Comparison of ENCODE assay signal across 20 cellular contexts in genomic region chr5:172758836-172759149, GRCh38. TPM values are rescaled to one million over a fixed set of nuclear protein-coding genes. Genes with fewer than 3 reads are reported as not detected.
DNase-seq lines count a peak whose midpoint lies in the region; ATAC-seq and TF ChIP-seq lines count a peak whose summit lies in the region.
"Had no signal": no experiment of that assay in that cellular context is flagged by ENCODE, and none has a peak within 500 bp of the region (broad histone marks: within the 10 kb centered on the region; RNA-seq: fewer than 3 reads in every experiment).

No MANE protein-coding gene starts in this region.

- H3K27ac Mint-ChIP-seq in chondrocyte (ENCODE audit: unreplicated experiment) (peak overlapping the region; percentile 90), naive B cell (peak overlapping the region in 4 of 6 donors; percentile 2 to 83 (median 43))
- H3K27ac Mint-ChIP-seq: activated B cell treated with CpG ODN at 0.5 μM for 24 hours; activated CD8-positive, alpha-beta T cell treated with anti-CD3 and anti-CD28 coated beads for 36 hours had no signal

- no peaks in the 10 kb centered on the region for H3K36me3 ChIP-seq in heart right ventricle
- H3K36me3 ChIP-seq in subcutaneous abdominal adipose tissue (ENCODE audit: control insufficient read depth in 5 of 5, insufficient read depth in 5 of 5, low read length in 5 of 5): no peaks in the 10 kb centered on the region
- no peaks in the 10 kb centered on the region for H3K36me3 ChIP-seq in HAP-1 (replicated peaks)
- H3K36me3 ChIP-seq: thyroid gland had no signal

- peaks cover 7% of the 10 kb centered on the region for H3K9me3 Mint-ChIP-seq in chondrocyte (ENCODE audit: low read depth)
- H3K9me3 Mint-ChIP-seq in naive B cell: peaks cover 0 to 2% (median 0%) of the 10 kb centered on the region in 7 donors
- H3K9me3 Mint-ChIP-seq: activated B cell treated with CpG ODN at 0.5 μM for 24 hours; activated CD8-positive, alpha-beta T cell treated with anti-CD3 and anti-CD28 coated beads for 36 hours had no signal

- H3K36me3 Mint-ChIP-seq in chondrocyte (ENCODE audit: low read depth): no peaks in the 10 kb centered on the region
- H3K36me3 Mint-ChIP-seq in naive B cell: no peaks in the 10 kb centered on the region
- H3K36me3 Mint-ChIP-seq: CD14-positive monocyte had no signal

- H3K4me3 ChIP-seq in heart right ventricle (no peak overlapping the region), subcutaneous abdominal adipose tissue (ENCODE audit: low read depth in 1 of 5, low read length in 5 of 5) (peak overlapping the region; percentile 5 to 30 (median 25)), HAP-1 (no peak overlapping the region)
- H3K4me3 ChIP-seq: body of pancreas, thyroid gland had no signal

- H3K4me3 Mint-ChIP-seq in chondrocyte (ENCODE audit: unreplicated experiment) (no peak overlapping the region), naive B cell (peak overlapping the region in 1 of 8 donors; percentile 61)
- H3K4me3 Mint-ChIP-seq: activated B cell treated with CpG ODN at 0.5 μM for 24 hours; activated CD8-positive, alpha-beta T cell treated with anti-CD3 and anti-CD28 coated beads for 36 hours; CD14-positive monocyte had no signal

- DNase-seq in heart right ventricle (no peak), Right ventricle myocardium inferior (ENCODE audit: missing footprints) (no peak), chondrocyte (ENCODE audit: low spot score) (no peak), naive B cell (no peak), AG20443 (ENCODE audit: low spot score) (no peak), HAP-1 (ENCODE audit: low spot score in 2 of 2) (no peak), foreskin melanocyte (no peak)
- DNase-seq: activated B cell treated with CpG ODN at 0.5 μM for 24 hours; activated CD8-positive, alpha-beta T cell treated with anti-CD3 and anti-CD28 coated beads for 36 hours; activated naive CD4-positive, alpha-beta T cell treated with anti-CD3 and anti-CD28 coated beads, Interleukin-2, amount 50 U/mL, for 16 hours; activated T-cell treated with anti-CD3 and anti-CD28 coated beads, Interleukin-2, amount 50 U/mL, for 48 hours; body of pancreas; DMS53; NCI-H187 treated with DMSO at 0.1 percent for 48 hours; NCI-H510A; T-helper 2 cell; thyroid gland had no signal

- H3K4me1 Mint-ChIP-seq in chondrocyte (ENCODE audit: low read depth) (peaks cover 15% of the 10 kb centered on the region), naive B cell (peaks cover 5 to 8% (median 5%) of the 10 kb centered on the region in 3 donors)

- ATAC-seq in heart right ventricle (peak in 2 of 8 donors; percentile 21 to 75), Right ventricle myocardium inferior (no peak), naive B cell (ENCODE audit: low read depth in 2 of 2) (no peak)
- ATAC-seq: activated CD8-positive, alpha-beta T cell treated with anti-CD3 and anti-CD28 coated beads for 36 hours had no signal

- WGBS in heart right ventricle, 2 donors: 59 to 66% methylated on average over 6 of the region's 6 CpGs

- H3K4me1 ChIP-seq in heart right ventricle (peaks cover 0 to 23% (median 11%) of the 10 kb centered on the region in 9 donors), subcutaneous abdominal adipose tissue (ENCODE audit: control insufficient read depth in 5 of 5, insufficient read depth in 5 of 5, low read length in 5 of 5) (peaks cover 7 to 17% (median 14%) of the 10 kb centered on the region in 5 donors), HAP-1 (no peaks in the 10 kb centered on the region)
- H3K4me1 ChIP-seq: body of pancreas had no signal

- intact Hi-C loops in heart right ventricle (cut with DNase I) (no loop called here), Right ventricle myocardium inferior (cut with DNase I) (no loop called here)

- TF ChIP-seq CTCF in heart right ventricle (IDR thresholded peaks at IDR 0.05) (no peak), chondrocyte (IDR thresholded peaks at IDR 0.05) (no peak)

- H3K27ac ChIP-seq in heart right ventricle: peak overlapping the region in 7 of 10 donors; percentile 50 to 83 (median 62)
- peak overlapping the region; percentile 73 for H3K27ac ChIP-seq in subcutaneous abdominal adipose tissue (ENCODE audit: low read depth, low read length)
- H3K27ac ChIP-seq: body of pancreas, HL-60 had no signal

- H3K9ac ChIP-seq in subcutaneous abdominal adipose tissue (ENCODE audit: low read length in 5 of 5): peak overlapping the region in 3 of 5 donors; percentile 45 to 61 (median 51)

- H3K27me3 Mint-ChIP-seq in chondrocyte (ENCODE audit: low read depth) (no peaks in the 10 kb centered on the region), naive B cell (peaks cover 0 to 8% (median 0%) of the 10 kb centered on the region in 3 donors)
- H3K27me3 Mint-ChIP-seq: activated B cell treated with CpG ODN at 0.5 μM for 24 hours; activated CD8-positive, alpha-beta T cell treated with anti-CD3 and anti-CD28 coated beads for 36 hours had no signal

- in situ Hi-C loops in HAP-1 (cut with MboI; ENCODE audit: low sequenced_read_pairs): no loop called here

- H3K27me3 ChIP-seq in heart right ventricle: no peaks in the 10 kb centered on the region
- H3K27me3 ChIP-seq in subcutaneous abdominal adipose tissue (ENCODE audit: control insufficient read depth in 5 of 5, insufficient read depth in 4 of 5, low read length in 5 of 5): no peaks in the 10 kb centered on the region
- no peaks in the 10 kb centered on the region for H3K27me3 ChIP-seq in HAP-1 (ENCODE audit: low read depth)
- H3K27me3 ChIP-seq: body of pancreas, thyroid gland had no signal

- peaks cover 0 to 28% (median 9%) of the 10 kb centered on the region in 11 donors for H3K9me3 ChIP-seq in heart right ventricle
- H3K9me3 ChIP-seq in subcutaneous abdominal adipose tissue (ENCODE audit: control insufficient read depth in 5 of 5, low read length in 5 of 5): peaks cover 0 to 5% (median 0%) of the 10 kb centered on the region in 5 donors
- no peaks in the 10 kb centered on the region for H3K9me3 ChIP-seq in HAP-1
- H3K9me3 ChIP-seq: body of pancreas, thyroid gland had no signal

RNA-seq across cellular contexts. Expression of gene DUSP1, which starts 12.2 kb away (rescaled TPM):
- 100 to 1,000 TPM in 7 of 10 donors, 10 to 100 TPM in 3; 55.7 to 215 (median 143) TPM for total RNA-seq in heart right ventricle
- 10 to 100 TPM; 33.3 to 98.6 TPM for polyA plus RNA-seq in heart right ventricle
- 103 TPM for total RNA-seq in Right ventricle myocardium inferior
- 91.5 to 171 TPM (median 150 TPM) in 3 replicates for total RNA-seq in chondrocyte
- 1,000 to 10,000 TPM; 1,129 to 3,568 (median 2,122) TPM for polyA plus RNA-seq in naive B cell (ENCODE audit: low read depth in 6 of 6)

Comparison
In these comparisons a context has a peak if more than half of its experiments do, and no peak if none do; other contexts are left out.
1. H3K4me3 ChIP-seq: peak in subcutaneous abdominal adipose tissue (5 of 5); none in heart right ventricle (0 of 10) and HAP-1 (single experiment).